Comparison of ENCODE assay signal across 1 cellular context in genomic region chr2:205235434-205235833, GRCh38.
TF ChIP-seq lines count a peak whose summit lies in the region.

No MANE protein-coding gene starts in this region.

TF ChIP-seq in WTC11, 78 proteins besides CTCF, POLR2A, EP300 and RAD21:
- TF ChIP-seq ATF1 (CRISPR knock-in tag; IDR thresholded peaks at IDR 0.05): no peak
- TF ChIP-seq GABPB1 (CRISPR knock-in tag; IDR thresholded peaks at IDR 0.05): peak; percentile 95
